In the genomic region with DNA sequence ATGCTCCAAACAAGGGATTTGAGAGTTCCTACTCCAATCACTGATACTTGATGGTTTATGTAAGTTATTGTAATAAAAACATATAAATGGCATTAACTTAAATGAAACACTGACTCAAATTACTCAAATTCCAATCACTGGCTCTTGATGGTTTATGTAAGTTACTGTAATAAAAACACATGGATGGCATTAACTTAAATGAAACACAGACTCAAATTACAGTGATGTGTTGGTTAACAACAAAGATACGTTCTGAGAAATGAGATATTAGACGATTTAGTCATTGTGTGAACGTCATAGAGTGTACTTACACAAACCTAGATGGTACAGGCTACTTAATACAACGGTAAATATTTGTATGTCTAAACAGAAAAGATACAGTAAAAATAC, we compare ENCODE assay signal across 14 cellular contexts. TPM values are rescaled to one million over a fixed set of nuclear protein-coding genes. Genes with fewer than 3 reads are reported as not detected.
DNase-seq lines count a peak whose midpoint lies in the region; ATAC-seq and TF ChIP-seq lines count a peak whose summit lies in the region.
"Had no signal": no experiment of that assay in that cellular context is flagged by ENCODE, and none has a peak within 500 bp of the region (broad histone marks: within the 10 kb centered on the region; RNA-seq: fewer than 3 reads in every experiment).

No MANE protein-coding gene starts in this region.

- intact Hi-C loops in dorsolateral prefrontal cortex (cut with DNase I), result no loop called here

- peak overlapping the region in 40 of 59 donors; percentile 1 to 82 (median 55) for H3K4me3 ChIP-seq in dorsolateral prefrontal cortex
- H3K4me3 ChIP-seq: HAP-1 had no signal

- H3K27me3 ChIP-seq in dorsolateral prefrontal cortex, result peaks cover 0 to 3% (median 0%) of the 10 kb centered on the region in 45 donors

- no peak for ATAC-seq in GM18907 (IDR thresholded peaks at IDR 0.05; ENCODE audit: unreplicated experiment)
- ATAC-seq: CD8-positive, alpha-beta T cell had no signal

- no peak for TF ChIP-seq CTCF in AG09319 (IDR thresholded peaks at IDR 0.05; ENCODE audit: low read depth, low read length)
- TF ChIP-seq CTCF in dorsolateral prefrontal cortex (IDR thresholded peaks at IDR 0.05 in 54 of 56, conservative IDR thresholded peaks at IDR 0.05 in 2 of 56; ENCODE audit: low read depth in 1 of 56, partially characterized antibody in 56 of 56), result no peak

- H3K27ac ChIP-seq in dorsolateral prefrontal cortex, result peak overlapping the region in 35 of 59 donors; percentile 2 to 99 (median 76)

- DNase-seq in AG09319 (ENCODE audit: extremely low read depth, low read depth) (peak; percentile 15), EH (ENCODE audit: low read depth) (peak; percentile 3), dorsolateral prefrontal cortex (no peak), iris pigment epithelial cell (ENCODE audit: low read depth) (peak; percentile 9), KG1 (lab: John Stamatoyannopoulos, UW) (no peak), NCI-H1417 (lab: John Stamatoyannopoulos, UW) (no peak)
- DNase-seq: 8988T; Caco-2; CD8-positive, alpha-beta T cell; DMS53; HFFc6 had no signal

RNA-seq across cellular contexts. Expression of a gene that starts 6.6 kb away (rescaled TPM):
- 1,000 to 10,000 TPM in 11 of 120 experiments, 100 to 1,000 TPM in 101, 10 to 100 TPM in 8; 40.9 to 1,548 (median 379) TPM for total RNA-seq in dorsolateral prefrontal cortex
- total RNA-seq: CD8-positive, alpha-beta T cell; HFFc6; HT1080 had no signal

Comparison
In these comparisons a context has a peak if more than half of its experiments do, and no peak if none do; other contexts are left out.
1. DNase-seq: peak in AG09319 (single experiment), EH (single experiment) and iris pigment epithelial cell (single experiment); none in dorsolateral prefrontal cortex (0 of 10), KG1 (single experiment) and NCI-H1417 (0 of 3).